Comparison of ENCODE assay signal across 17 cellular contexts in genomic region chr6:36612101-36612625, GRCh38. TPM values are rescaled to one million over a fixed set of nuclear protein-coding genes. Genes with fewer than 3 reads are reported as not detected.
DNase-seq lines count a peak whose midpoint lies in the region; ATAC-seq and TF ChIP-seq lines count a peak whose summit lies in the region.
"Had no signal": no experiment of that assay in that cellular context is flagged by ENCODE, and none has a peak within 500 bp of the region (broad histone marks: within the 10 kb centered on the region; RNA-seq: fewer than 3 reads in every experiment).

No MANE protein-coding gene starts in this region.

- H3K36me3 Mint-ChIP-seq in activated naive CD8-positive, alpha-beta T cell: peaks cover 16% of the 10 kb centered on the region
- H3K36me3 Mint-ChIP-seq in activated naive CD8-positive, alpha-beta T cell treated with anti-CD3 and anti-CD28 coated beads for 36 hours: peaks cover 45% of the 10 kb centered on the region
- H3K36me3 Mint-ChIP-seq in immature natural killer cell: peaks cover 4 to 23% (median 20%) of the 10 kb centered on the region in 3 donors

- H3K9me3 Mint-ChIP-seq in activated naive CD8-positive, alpha-beta T cell (ENCODE audit: low read depth): no peaks in the 10 kb centered on the region
- H3K9me3 Mint-ChIP-seq in activated naive CD8-positive, alpha-beta T cell treated with anti-CD3 and anti-CD28 coated beads for 36 hours: no peaks in the 10 kb centered on the region
- no peaks in the 10 kb centered on the region for H3K9me3 Mint-ChIP-seq in immature natural killer cell
- H3K9me3 Mint-ChIP-seq: central memory CD8-positive, alpha-beta T cell had no signal

- H3K4me3 ChIP-seq in HEK293 (ENCODE audit: low read depth, low read length) (no peak overlapping the region), tibial artery (no peak overlapping the region)

- DNase-seq in activated naive CD8-positive, alpha-beta T cell treated with anti-CD3 and anti-CD28 coated beads for 36 hours: no peak
- DNase-seq in immature natural killer cell (no peak), tibial artery (peak; percentile 15 to 47), NCI-H2081 (lab: John Stamatoyannopoulos, UW) (no peak)
- DNase-seq: activated CD4-positive, alpha-beta T cell treated with anti-CD3 and anti-CD28 coated beads for 36 hours; DMS153; GF-D8; KG1; midbrain; NCI-H146; NCI-H774; SHP77 treated with DMSO at 0.1 percent for 48 hours had no signal

- intact Hi-C loops in tibial artery (cut with DNase I; ENCODE audit: low total_unique reads): no loop called here

- no peaks in the 10 kb centered on the region for H3K9me3 ChIP-seq in HEK293 (ENCODE audit: control insufficient read depth, insufficient read depth, low read depth, low read length)
- no peaks in the 10 kb centered on the region for H3K9me3 ChIP-seq in tibial artery

- H3K4me3 Mint-ChIP-seq in activated naive CD8-positive, alpha-beta T cell: no peak overlapping the region
- no peak overlapping the region for H3K4me3 Mint-ChIP-seq in activated naive CD8-positive, alpha-beta T cell treated with anti-CD3 and anti-CD28 coated beads for 36 hours
- no peak overlapping the region for H3K4me3 Mint-ChIP-seq in immature natural killer cell
- H3K4me3 Mint-ChIP-seq: activated CD4-positive, alpha-beta T cell treated with anti-CD3 and anti-CD28 coated beads for 36 hours; central memory CD8-positive, alpha-beta T cell had no signal

- POLR2A ChIA-PET in HEK293 (lab: Yijun Ruan, JAX): interaction anchor here (1.0 to 1.3 kb wide), 2 partner anchors 11 to 14 kb away, joined by 4 to 11 read pairs; no protein-coding TSS in a partner anchor

- TF ChIP-seq CTCF in HEK293 (tag by site-specific recombination; IDR thresholded peaks at IDR 0.05) (no peak), tibial artery (IDR thresholded peaks at IDR 0.05) (no peak)

- CTCF ChIA-PET in HEK293 (lab: Yijun Ruan, JAX): interaction anchor here (0.6 to 10.2 kb wide), 9 partner anchors 11 to 406 kb away, joined by 3 to 156 read pairs (median 5); no protein-coding TSS in a partner anchor

- H3K4me1 Mint-ChIP-seq in activated naive CD8-positive, alpha-beta T cell (ENCODE audit: low read depth): peaks cover 45% of the 10 kb centered on the region
- H3K4me1 Mint-ChIP-seq in activated naive CD8-positive, alpha-beta T cell treated with anti-CD3 and anti-CD28 coated beads for 36 hours: peaks cover 23% of the 10 kb centered on the region
- peaks cover 41 to 56% of the 10 kb centered on the region in 2 donors for H3K4me1 Mint-ChIP-seq in immature natural killer cell

- H3K36me3 ChIP-seq in HEK293 (ENCODE audit: control insufficient read depth in 2 of 2, insufficient read depth in 1 of 2, low read length in 2 of 2) (peaks cover 28 to 62% of the 10 kb centered on the region in 2 experiments), tibial artery (peaks cover 45 to 69% (median 48%) of the 10 kb centered on the region in 3 donors)

- ATAC-seq in GM21529 (IDR thresholded peaks at IDR 0.05; ENCODE audit: unreplicated experiment): no peak
- ATAC-seq: activated CD4-positive, alpha-beta T cell treated with anti-CD3 and anti-CD28 coated beads for 36 hours; left lobe of liver had no signal

- peak overlapping the region; percentile 17 for H3K27ac Mint-ChIP-seq in activated naive CD8-positive, alpha-beta T cell
- no peak overlapping the region for H3K27ac Mint-ChIP-seq in activated naive CD8-positive, alpha-beta T cell treated with anti-CD3 and anti-CD28 coated beads for 36 hours
- peak overlapping the region in 4 of 6 donors; percentile 7 to 83 (median 60) for H3K27ac Mint-ChIP-seq in immature natural killer cell
- H3K27ac Mint-ChIP-seq: activated CD4-positive, alpha-beta T cell treated with anti-CD3 and anti-CD28 coated beads for 36 hours had no signal

- no peaks in the 10 kb centered on the region for H3K27me3 ChIP-seq in tibial artery

- H3K4me1 ChIP-seq in HEK293 (ENCODE audit: control insufficient read depth, insufficient read depth, low read length) (no peaks in the 10 kb centered on the region), tibial artery (peaks cover 0 to 28% (median 18%) of the 10 kb centered on the region in 4 donors)

- no peaks in the 10 kb centered on the region for H3K27me3 Mint-ChIP-seq in activated naive CD8-positive, alpha-beta T cell
- H3K27me3 Mint-ChIP-seq in activated naive CD8-positive, alpha-beta T cell treated with anti-CD3 and anti-CD28 coated beads for 36 hours: no peaks in the 10 kb centered on the region
- H3K27me3 Mint-ChIP-seq in immature natural killer cell (ENCODE audit: low read depth in 3 of 3): peaks cover 2 to 16% (median 7%) of the 10 kb centered on the region in 3 donors
- H3K27me3 Mint-ChIP-seq: activated CD4-positive, alpha-beta T cell treated with anti-CD3 and anti-CD28 coated beads for 36 hours; central memory CD8-positive, alpha-beta T cell had no signal

- H3K27ac ChIP-seq in HEK293 (ENCODE audit: extremely low read depth, low read depth, low read length) (no peak overlapping the region), tibial artery (no peak overlapping the region)

TF ChIP-seq in HEK293, 187 proteins besides CTCF, POLR2A, EP300 and RAD21:
- TF ChIP-seq ZNF362 (tag by site-specific recombination; IDR thresholded peaks at IDR 0.05) (0 out of 2 replicates have a peak, but pooled peaks have one; percentile 47), ZBTB7A (tag by site-specific recombination; IDR thresholded peaks at IDR 0.05; ENCODE audit: low read depth) (no peak)

RNA-seq across cellular contexts. Expression of gene SRSF3, which starts 18.0 kb away (rescaled TPM):
- 100 to 1,000 TPM; 585 to 589 TPM for total RNA-seq in activated naive CD8-positive, alpha-beta T cell treated with anti-CD3 and anti-CD28 coated beads for 36 hours
- 100 to 1,000 TPM; 344 to 391 (median 379) TPM for polyA plus RNA-seq in immature natural killer cell

Comparison
In these comparisons a context has a peak if more than half of its experiments do, and no peak if none do; other contexts are left out.
1. DNase-seq: peak in tibial artery (2 of 2); none in activated naive CD8-positive, alpha-beta T cell treated with anti-CD3 and anti-CD28 coated beads for 36 hours (single experiment), immature natural killer cell (0 of 3) and NCI-H2081 (0 of 2).